In the genomic region with DNA sequence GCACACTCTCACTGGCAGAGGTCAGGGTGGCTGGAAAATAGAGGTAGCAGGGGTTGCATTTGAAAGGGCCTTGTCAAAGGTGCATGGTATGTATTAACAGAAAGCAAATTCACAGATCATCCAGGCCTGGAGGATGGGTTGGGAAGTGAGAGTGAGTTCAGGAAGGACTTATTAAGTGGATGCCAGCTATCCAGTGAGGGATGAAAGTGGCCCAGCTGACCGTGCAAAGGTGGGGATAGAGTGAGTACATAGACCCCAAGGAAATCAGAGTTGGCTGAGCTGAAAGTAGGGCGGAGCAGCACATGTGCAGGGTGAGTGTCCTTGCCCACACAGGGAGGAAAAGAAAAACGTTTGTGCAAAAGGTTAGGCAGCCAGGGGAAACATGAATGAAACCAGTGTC, we compare ENCODE assay signal across 1 cellular context.
TF ChIP-seq lines count a peak whose summit lies in the region.

No MANE protein-coding gene starts in this region.

TF ChIP-seq in GM12878, 131 proteins besides CTCF, POLR2A, EP300 and RAD21 (continued from another document):
- no peak for TF ChIP-seq FOXK2 (IDR thresholded peaks at IDR 0.05)
- TF ChIP-seq SPI1 (IDR thresholded peaks at IDR 0.05; ENCODE audit: borderline replicate concordance, insufficient read depth, low read depth, low read length), result no peak
- no peak for TF ChIP-seq ZBED1 (IDR thresholded peaks at IDR 0.05; ENCODE audit: borderline replicate concordance)
- TF ChIP-seq, protein P1, sequence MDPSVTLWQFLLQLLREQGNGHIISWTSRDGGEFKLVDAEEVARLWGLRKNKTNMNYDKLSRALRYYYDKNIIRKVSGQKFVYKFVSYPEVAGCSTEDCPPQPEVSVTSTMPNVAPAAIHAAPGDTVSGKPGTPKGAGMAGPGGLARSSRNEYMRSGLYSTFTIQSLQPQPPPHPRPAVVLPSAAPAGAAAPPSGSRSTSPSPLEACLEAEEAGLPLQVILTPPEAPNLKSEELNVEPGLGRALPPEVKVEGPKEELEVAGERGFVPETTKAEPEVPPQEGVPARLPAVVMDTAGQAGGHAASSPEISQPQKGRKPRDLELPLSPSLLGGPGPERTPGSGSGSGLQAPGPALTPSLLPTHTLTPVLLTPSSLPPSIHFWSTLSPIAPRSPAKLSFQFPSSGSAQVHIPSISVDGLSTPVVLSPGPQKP (IDR thresholded peaks at IDR 0.05; ENCODE audit: low read depth, low read length), result no peak
- no peak for TF ChIP-seq TCF3 (IDR thresholded peaks at IDR 0.05; ENCODE audit: borderline replicate concordance, insufficient read depth, low read depth, low read length)
- no peak for TF ChIP-seq SRF (IDR thresholded peaks at IDR 0.05; ENCODE audit: low read depth in 2 of 2, low read length in 2 of 2)
- no peak for TF ChIP-seq NR2F1 (conservative IDR thresholded peaks at IDR 0.05)
TF ChIP-seq in GM12878: peak in this region for 0.
